ENCODE assay signal across 29 cellular contexts in genomic region chrX:154829102-154829501, GRCh38. TPM values are rescaled to one million over a fixed set of nuclear protein-coding genes. Genes with fewer than 3 reads are reported as not detected.
"Had no signal": no experiment of that assay in that cellular context is flagged by ENCODE, and none has a peak within 500 bp of the region (broad histone marks: within the 10 kb centered on the region; RNA-seq: fewer than 3 reads in every experiment).

No MANE protein-coding gene starts in this region.

- H3K27ac Mint-ChIP-seq: activated CD4-positive, alpha-beta memory T cell treated with anti-CD3 and anti-CD28 coated beads for 36 hours; endodermal cell; stimulated activated effector memory CD8-positive, alpha-beta T cell treated with anti-CD3 and anti-CD28 coated beads, Interleukin-12 subunit alpha, Interleukin-12 subunit beta, amount 100 ng/mL, for 72 hours; WTC11 had no signal

- H3K79me2 ChIP-seq: hepatocyte had no signal

- H3K27me3 ChIP-seq: hepatocyte, ovary, thyroid gland had no signal

- H3K27ac ChIP-seq: dorsolateral prefrontal cortex, epithelial cell of prostate, hepatocyte, ovary, thyroid gland had no signal

- H3K4me3 ChIP-seq: dorsolateral prefrontal cortex, hepatocyte, ovary, smooth muscle cell, thyroid gland had no signal

- H3K27me3 Mint-ChIP-seq: activated CD4-positive, alpha-beta memory T cell treated with anti-CD3 and anti-CD28 coated beads for 36 hours; activated naive CD4-positive, alpha-beta T cell treated with anti-CD3 and anti-CD28 coated beads, Interleukin-2, amount 50 U/mL, for 24 hours; naive thymus-derived CD8-positive, alpha-beta T cell had no signal

- DNase-seq: activated CD4-positive, alpha-beta memory T cell treated with anti-CD3 and anti-CD28 coated beads for 36 hours; activated CD4-positive, alpha-beta T cell treated with anti-CD3 and anti-CD28 coated beads for 4 hours; activated effector memory CD4-positive, alpha-beta T cell treated with Interleukin-2 at 50 U/mL for 16 hours; activated T-cell treated with anti-CD3 and anti-CD28 coated beads, Interleukin-2, amount 50 U/mL, for 1 hour; amniotic stem cell; dorsolateral prefrontal cortex; endodermal cell; foreskin fibroblast; left cardiac atrium; mesendoderm; naive thymus-derived CD8-positive, alpha-beta T cell; ovary; stimulated activated CD4-positive, alpha-beta T cell treated with anti-CD3 and anti-CD28 coated beads, Interleukin-4, amount 100 ng/mL, for 24 hours; SW 1271; T-helper 2 cell; thyroid gland had no signal

- H3K4me2 ChIP-seq: hepatocyte, smooth muscle cell had no signal

- H3K4me3 Mint-ChIP-seq: activated CD4-positive, alpha-beta memory T cell treated with anti-CD3 and anti-CD28 coated beads for 36 hours; activated naive CD4-positive, alpha-beta T cell treated with anti-CD3 and anti-CD28 coated beads, Interleukin-2, amount 50 U/mL, for 24 hours; endodermal cell; naive thymus-derived CD8-positive, alpha-beta T cell; stimulated activated effector memory CD8-positive, alpha-beta T cell treated with anti-CD3 and anti-CD28 coated beads, Interleukin-12 subunit alpha, Interleukin-12 subunit beta, amount 100 ng/mL, for 72 hours; WTC11 had no signal

- H3K36me3 ChIP-seq: ovary, thyroid gland had no signal

- H2AFZ ChIP-seq: hepatocyte had no signal

- ATAC-seq: left cardiac atrium; naive thymus-derived CD8-positive, alpha-beta T cell; sciatic nerve; stimulated activated effector memory CD8-positive, alpha-beta T cell treated with anti-CD3 and anti-CD28 coated beads, Interleukin-12 subunit alpha, Interleukin-12 subunit beta, amount 100 ng/mL, for 72 hours; WTC11 had no signal

- H3K9me3 Mint-ChIP-seq: activated CD4-positive, alpha-beta memory T cell treated with anti-CD3 and anti-CD28 coated beads for 36 hours; activated naive CD4-positive, alpha-beta T cell treated with anti-CD3 and anti-CD28 coated beads, Interleukin-2, amount 50 U/mL, for 24 hours; naive thymus-derived CD8-positive, alpha-beta T cell; stimulated activated effector memory CD8-positive, alpha-beta T cell treated with anti-CD3 and anti-CD28 coated beads, Interleukin-12 subunit alpha, Interleukin-12 subunit beta, amount 100 ng/mL, for 72 hours; WTC11 had no signal

- H3K36me3 Mint-ChIP-seq: activated CD4-positive, alpha-beta memory T cell treated with anti-CD3 and anti-CD28 coated beads for 36 hours; activated naive CD4-positive, alpha-beta T cell treated with anti-CD3 and anti-CD28 coated beads, Interleukin-2, amount 50 U/mL, for 24 hours; naive thymus-derived CD8-positive, alpha-beta T cell; stimulated activated effector memory CD8-positive, alpha-beta T cell treated with anti-CD3 and anti-CD28 coated beads, Interleukin-12 subunit alpha, Interleukin-12 subunit beta, amount 100 ng/mL, for 72 hours; WTC11 had no signal

- H3K4me1 ChIP-seq: thyroid gland had no signal

- H3K9me3 ChIP-seq: ovary, thyroid gland had no signal

RNA-seq across cellular contexts. Expression of gene SMIM9, which starts 5.4 kb away (rescaled TPM):
- total RNA-seq: activated CD4-positive, alpha-beta memory T cell treated with anti-CD3 and anti-CD28 coated beads for 36 hours; endodermal cell; glomerular endothelial cell; hepatocyte; left cardiac atrium; lower leg skin; mucosa of gallbladder; naive thymus-derived CD8-positive, alpha-beta T cell; ovary; pulmonary artery endothelial cell; sciatic nerve; smooth muscle cell; subcutaneous adipose tissue; thyroid gland; ureter; WTC11 had no signal
- polyA plus RNA-seq: hepatocyte; naive thymus-derived CD8-positive, alpha-beta T cell; ovary; smooth muscle cell had no signal
